9 cellular contexts compared by ENCODE assay signal in the genomic region with DNA sequence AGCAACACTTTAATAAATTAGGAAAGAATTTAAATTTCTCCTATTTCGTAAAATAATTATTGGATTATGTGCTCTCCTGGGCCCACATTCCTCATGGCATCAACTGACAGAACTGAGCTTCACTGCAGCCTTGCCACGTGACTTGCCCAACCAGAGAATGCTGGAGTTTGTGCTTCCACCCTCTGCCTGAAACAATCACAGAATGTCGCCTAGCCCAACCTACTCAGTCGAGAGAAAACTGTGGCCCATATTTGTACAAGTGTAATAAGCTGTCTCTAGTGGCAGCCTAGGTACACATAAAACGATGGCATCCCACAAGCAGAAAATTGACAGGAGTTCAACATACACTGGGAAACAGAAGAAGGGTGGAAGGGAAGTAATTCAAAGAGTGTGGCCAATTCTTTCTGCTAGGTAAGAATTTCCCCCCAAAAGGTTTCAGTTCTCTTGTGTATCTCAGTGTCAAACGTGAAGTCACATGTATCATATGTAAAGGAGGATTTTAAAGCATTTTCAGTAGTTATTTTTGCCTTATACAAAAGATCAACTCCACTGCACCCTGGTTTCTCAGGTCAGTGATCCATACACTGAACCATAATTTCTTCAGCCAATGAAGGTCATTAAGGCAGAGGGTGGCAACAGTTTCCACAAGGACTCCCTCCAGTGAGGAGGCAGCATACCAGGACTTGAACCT. TPM values are rescaled to one million over a fixed set of nuclear protein-coding genes. Genes with fewer than 3 reads are reported as not detected.
A peak's percentile ranks its signal among the peaks of the same experiment; 100 is the strongest.
DNase-seq lines count a peak whose midpoint lies in the region; ATAC-seq and TF ChIP-seq lines count a peak whose summit lies in the region.
"Had no signal": no experiment of that assay in that cellular context is flagged by ENCODE, and none has a peak within 500 bp of the region (broad histone marks: within the 10 kb centered on the region; RNA-seq: fewer than 3 reads in every experiment).

No MANE protein-coding gene starts in this region.

- no peak overlapping the region for H4K8ac ChIP-seq in H9 (replicated peaks; ENCODE audit: insufficient read length, low read depth, low read length)

- no peak for DNase-seq in H9
- DNase-seq in midbrain (lab: John Stamatoyannopoulos, UW) = peak; percentile 40
- no peak for DNase-seq in RPMI8226
- DNase-seq in epidermal melanocyte (ENCODE audit: insufficient read length, low spot score) = no peak
- no peak for DNase-seq in tibial nerve (ENCODE audit: low spot score in 2 of 2)
- no peak for DNase-seq in NCI-H2107 treated with DMSO at 0.1 percent for 48 hours (lab: John Stamatoyannopoulos, UW; ENCODE audit: unreplicated experiment)
- DNase-seq: activated CD4-positive, alpha-beta T cell treated with anti-CD3 and anti-CD28 coated beads for 48 hours had no signal

- H2BK20ac ChIP-seq in H9 (ENCODE audit: low read depth, low read length, poor library complexity, severe bottlenecking) = no peak overlapping the region

- H3K9me3 ChIP-seq in H9 (ENCODE audit: control insufficient read depth, low read depth, low read length) (no peaks in the 10 kb centered on the region), tibial nerve (no peaks in the 10 kb centered on the region)

- H2BK120ac ChIP-seq in H9 (ENCODE audit: low read depth, low read length, poor library complexity, severe bottlenecking) = no peak overlapping the region

- no peak overlapping the region for H3K4ac ChIP-seq in H9 (ENCODE audit: low read depth, low read length)

- peak; percentile 91 for ATAC-seq in GM18870 (IDR thresholded peaks at IDR 0.05; ENCODE audit: unreplicated experiment)
- ATAC-seq in HG03558 (IDR thresholded peaks at IDR 0.05; ENCODE audit: extremely low read depth, unreplicated experiment) = peak; percentile 80

- no peak overlapping the region for H4K5ac ChIP-seq in H9 (ENCODE audit: insufficient read length, low read depth, low read length)

- H3K36me3 ChIP-seq in tibial nerve = no peaks in the 10 kb centered on the region

- H3K14ac ChIP-seq in H9 (ENCODE audit: insufficient read depth, low read length) = no peak overlapping the region

- H3K9ac ChIP-seq in H9 (ENCODE audit: extremely low read depth, insufficient read length, low read length) = no peak overlapping the region

- H3K27ac Mint-ChIP-seq in H9 = peak overlapping the region in 1 of 3 experiments; percentile 21; a peak in 2 of 7 replicates

- H2AK5ac ChIP-seq in H9 (ENCODE audit: insufficient read length, low read length) = no peak overlapping the region

- no CpG with 5 or more reads among the region's 6 CpGs for WGBS in H9 (ENCODE audit: extremely low coverage, insufficient read length, low lambda C conversion rate)
- 60 to 72% methylated on average over 6 of the region's 6 CpGs for WGBS in tibial nerve, 2 donors

- no peak overlapping the region for H3K27ac ChIP-seq in H9 (ENCODE audit: insufficient read length, low read depth, low read length)
- no peak overlapping the region for H3K27ac ChIP-seq in tibial nerve

- no peak overlapping the region for H2BK5ac ChIP-seq in H9 (ENCODE audit: insufficient read length, low read length)

- peaks cover 56% of the 10 kb centered on the region for H3K79me2 ChIP-seq in H9 (ENCODE audit: insufficient read depth, low read length)

- H3K23ac ChIP-seq in H9 (ENCODE audit: insufficient read length, low read depth, low read length) = no peak overlapping the region

- H2BK15ac ChIP-seq in H9 (ENCODE audit: low read depth, low read length) = no peak overlapping the region

- no peak overlapping the region for H3K4me2 ChIP-seq in H9 (ENCODE audit: insufficient read depth, insufficient read length, low read length)

- no peaks in the 10 kb centered on the region for H3K27me3 Mint-ChIP-seq in H9 (ENCODE audit: low read depth)

- H3K4me1 Mint-ChIP-seq in H9 = peaks cover 94 to 98% of the 10 kb centered on the region in 2 experiments

- H4K91ac ChIP-seq in H9 (ENCODE audit: insufficient read length, low read depth, low read length) = no peak overlapping the region

- H3K36me3 Mint-ChIP-seq in H9 (ENCODE audit: insufficient read depth in 1 of 3, low read depth in 3 of 3) = peaks cover 7 to 12% (median 9%) of the 10 kb centered on the region in 3 experiments

- H3K27me3 ChIP-seq in H9 (ENCODE audit: insufficient read depth, low read length) (no peaks in the 10 kb centered on the region), tibial nerve (no peaks in the 10 kb centered on the region)

- H4K20me1 ChIP-seq in H9 (ENCODE audit: control insufficient read depth, insufficient read depth, insufficient read length) = no peaks in the 10 kb centered on the region

- no peak overlapping the region for H3T11ph ChIP-seq in H9 (ENCODE audit: low read length)

- peaks cover 48% of the 10 kb centered on the region; the same call in 1 of the 2 replicates for H3K4me1 ChIP-seq in H9 (ENCODE audit: insufficient read depth, low read length)
- peaks cover 0 to 58% (median 17%) of the 10 kb centered on the region in 4 donors for H3K4me1 ChIP-seq in tibial nerve

- TF ChIP-seq CTCF in H9 (conservative IDR thresholded peaks at IDR 0.05) (no peak), tibial nerve (IDR thresholded peaks at IDR 0.05) (no peak)

- peak overlapping the region; percentile 21 for H3K18ac ChIP-seq in H9 (ENCODE audit: insufficient read length, low read depth, low read length)

- TF ChIP-seq POLR2A in tibial nerve (IDR thresholded peaks at IDR 0.05) = no peak

- H3K4me3 Mint-ChIP-seq in H9 = no peak overlapping the region

- no peak overlapping the region for H2AFZ ChIP-seq in H9 (ENCODE audit: low read length)

- H3K4me3 ChIP-seq in tibial nerve = no peak overlapping the region

- H2BK12ac ChIP-seq in H9 (ENCODE audit: insufficient read length, low read depth, low read length) = no peak overlapping the region

- no peaks in the 10 kb centered on the region for H3K9me3 Mint-ChIP-seq in H9

- H3K79me1 ChIP-seq in H9 (ENCODE audit: insufficient read depth, low read depth, low read length, poor library complexity, severe bottlenecking) = peaks cover 6% of the 10 kb centered on the region

- H3K23me2 ChIP-seq in H9 (ENCODE audit: insufficient read length, low read depth, low read length, poor library complexity, severe bottlenecking) = no peaks in the 10 kb centered on the region

- no peak overlapping the region for H3K56ac ChIP-seq in H9 (ENCODE audit: insufficient read length, low read depth, low read length)

- TF ChIP-seq EP300 in tibial nerve (IDR thresholded peaks at IDR 0.05) = no peak

RNA-seq across cellular contexts. Expression of gene ZNF608, which starts 41.7 kb away (rescaled TPM):
- total RNA-seq in H9 (2021) = 63.7 and 67.0 TPM in 2 replicates
- total RNA-seq in tibial nerve = 10 to 100 TPM; 16.3 to 34.8 (median 23.7) TPM
